ENCODE assay signal across 3 cellular contexts in the genomic region with DNA sequence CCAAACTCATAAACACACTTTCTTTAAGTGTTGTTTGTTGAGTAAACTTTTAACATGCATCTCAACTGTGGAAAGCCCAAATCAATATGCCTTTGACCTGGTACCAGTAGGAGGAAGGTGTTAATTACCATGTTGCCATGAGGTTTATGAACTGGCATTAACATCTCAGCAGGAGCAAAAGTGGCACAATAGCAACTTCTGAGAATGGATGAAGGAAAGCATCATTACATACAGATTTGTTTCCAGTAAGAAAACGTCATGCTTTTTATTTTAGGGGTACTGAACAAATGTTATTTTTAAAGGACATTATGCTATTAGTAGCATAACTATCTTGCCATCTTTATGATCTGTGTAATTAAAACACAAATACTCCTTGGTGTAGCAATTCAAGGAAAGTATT.
TF ChIP-seq lines count a peak whose summit lies in the region.

No MANE protein-coding gene starts in this region.

TF ChIP-seq in A549, 52 proteins besides CTCF, POLR2A, EP300 and RAD21 (continued from another document):
- no peak for TF ChIP-seq FOSB (CRISPR knock-in tag; IDR thresholded peaks at IDR 0.05)
- TF ChIP-seq CEBPB (IDR thresholded peaks at IDR 0.05): no peak
- TF ChIP-seq, protein P1, sequence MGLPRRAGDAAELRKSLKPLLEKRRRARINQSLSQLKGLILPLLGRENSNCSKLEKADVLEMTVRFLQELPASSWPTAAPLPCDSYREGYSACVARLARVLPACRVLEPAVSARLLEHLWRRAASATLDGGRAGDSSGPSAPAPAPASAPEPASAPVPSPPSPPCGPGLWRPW (IDR thresholded peaks at IDR 0.05): no peak
- TF ChIP-seq, protein P2, sequence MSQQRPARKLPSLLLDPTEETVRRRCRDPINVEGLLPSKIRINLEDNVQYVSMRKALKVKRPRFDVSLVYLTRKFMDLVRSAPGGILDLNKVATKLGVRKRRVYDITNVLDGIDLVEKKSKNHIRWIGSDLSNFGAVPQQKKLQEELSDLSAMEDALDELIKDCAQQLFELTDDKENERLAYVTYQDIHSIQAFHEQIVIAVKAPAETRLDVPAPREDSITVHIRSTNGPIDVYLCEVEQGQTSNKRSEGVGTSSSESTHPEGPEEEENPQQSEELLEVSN (IDR thresholded peaks at IDR 0.05; ENCODE audit: borderline replicate concordance, low read depth): no peak
- no peak for TF ChIP-seq HDAC2 (IDR thresholded peaks at IDR 0.05)
- no peak for TF ChIP-seq NR3C1 (IDR thresholded peaks at IDR 0.05)
- no peak for TF ChIP-seq MAZ (IDR thresholded peaks at IDR 0.05; ENCODE audit: borderline replicate concordance, low read depth, low read length)
- TF ChIP-seq, protein P3, sequence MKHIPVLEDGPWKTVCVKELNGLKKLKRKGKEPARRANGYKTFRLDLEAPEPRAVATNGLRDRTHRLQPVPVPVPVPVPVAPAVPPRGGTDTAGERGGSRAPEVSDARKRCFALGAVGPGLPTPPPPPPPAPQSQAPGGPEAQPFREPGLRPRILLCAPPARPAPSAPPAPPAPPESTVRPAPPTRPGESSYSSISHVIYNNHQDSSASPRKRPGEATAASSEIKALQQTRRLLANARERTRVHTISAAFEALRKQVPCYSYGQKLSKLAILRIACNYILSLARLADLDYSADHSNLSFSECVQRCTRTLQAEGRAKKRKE (CRISPR knock-in tag; IDR thresholded peaks at IDR 0.05; ENCODE audit: low read depth): no peak
- no peak for TF ChIP-seq EHF (CRISPR knock-in tag; IDR thresholded peaks at IDR 0.05)
- no peak for TF ChIP-seq MAFK (IDR thresholded peaks at IDR 0.05; ENCODE audit: partially characterized antibody)
- no peak for TF ChIP-seq CHD2 (IDR thresholded peaks at IDR 0.05; ENCODE audit: low read length, partially characterized antibody)

TF ChIP-seq in HEK293, 187 proteins besides CTCF, POLR2A, EP300 and RAD21 (continued from another document and continues in another):
- no peak for TF ChIP-seq ZNF426 (tag by site-specific recombination; IDR thresholded peaks at IDR 0.05)
- TF ChIP-seq ZNF24 (tag by site-specific recombination; IDR thresholded peaks at IDR 0.05): 0 out of 2 replicates have a peak, but pooled peaks have one; percentile 31
- TF ChIP-seq ZNF629 (tag by site-specific recombination; IDR thresholded peaks at IDR 0.05): peak; percentile 69
- TF ChIP-seq ZNF10 (tag by site-specific recombination; IDR thresholded peaks at IDR 0.05): no peak
- TF ChIP-seq KLF10 (tag by site-specific recombination; IDR thresholded peaks at IDR 0.05): 0 out of 2 replicates have a peak, but pooled peaks have one; percentile 36
- peak; percentile 32; the same call in 1 of the 2 replicates for TF ChIP-seq ZNF596 (tag by site-specific recombination; IDR thresholded peaks at IDR 0.05)
- TF ChIP-seq, protein P4, sequence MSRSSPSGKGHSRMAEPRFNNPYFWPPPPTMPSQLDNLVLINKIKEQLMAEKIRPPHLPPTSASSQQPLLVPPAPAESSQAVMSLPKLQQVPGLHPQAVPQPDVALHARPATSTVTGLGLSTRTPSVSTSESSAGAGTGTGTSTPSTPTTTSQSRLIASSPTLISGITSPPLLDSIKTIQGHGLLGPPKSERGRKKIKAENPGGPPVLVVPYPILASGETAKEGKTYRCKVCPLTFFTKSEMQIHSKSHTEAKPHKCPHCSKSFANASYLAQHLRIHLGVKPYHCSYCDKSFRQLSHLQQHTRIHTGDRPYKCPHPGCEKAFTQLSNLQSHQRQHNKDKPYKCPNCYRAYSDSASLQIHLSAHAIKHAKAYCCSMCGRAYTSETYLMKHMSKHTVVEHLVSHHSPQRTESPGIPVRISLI (tag by site-specific recombination; IDR thresholded peaks at IDR 0.05): peak; percentile 77; the same call in 1 of the 2 replicates
- TF ChIP-seq PRDM1 (tag by site-specific recombination; IDR thresholded peaks at IDR 0.05): no peak
- TF ChIP-seq, protein P5, sequence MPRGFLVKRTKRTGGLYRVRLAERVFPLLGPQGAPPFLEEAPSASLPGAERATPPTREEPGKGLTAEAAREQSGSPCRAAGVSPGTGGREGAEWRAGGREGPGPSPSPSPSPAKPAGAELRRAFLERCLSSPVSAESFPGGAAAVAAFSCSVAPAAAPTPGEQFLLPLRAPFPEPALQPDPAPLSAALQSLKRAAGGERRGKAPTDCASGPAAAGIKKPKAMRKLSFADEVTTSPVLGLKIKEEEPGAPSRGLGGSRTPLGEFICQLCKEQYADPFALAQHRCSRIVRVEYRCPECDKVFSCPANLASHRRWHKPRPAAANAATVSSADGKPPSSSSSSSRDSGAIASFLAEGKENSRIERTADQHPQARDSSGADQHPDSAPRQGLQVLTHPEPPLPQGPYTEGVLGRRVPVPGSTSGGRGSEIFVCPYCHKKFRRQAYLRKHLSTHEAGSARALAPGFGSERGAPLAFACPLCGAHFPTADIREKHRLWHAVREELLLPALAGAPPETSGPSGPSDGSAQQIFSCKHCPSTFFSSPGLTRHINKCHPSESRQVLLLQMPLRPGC (tag by site-specific recombination; IDR thresholded peaks at IDR 0.05): peak; percentile 45; the same call in 1 of the 2 replicates
- TF ChIP-seq, protein P6, sequence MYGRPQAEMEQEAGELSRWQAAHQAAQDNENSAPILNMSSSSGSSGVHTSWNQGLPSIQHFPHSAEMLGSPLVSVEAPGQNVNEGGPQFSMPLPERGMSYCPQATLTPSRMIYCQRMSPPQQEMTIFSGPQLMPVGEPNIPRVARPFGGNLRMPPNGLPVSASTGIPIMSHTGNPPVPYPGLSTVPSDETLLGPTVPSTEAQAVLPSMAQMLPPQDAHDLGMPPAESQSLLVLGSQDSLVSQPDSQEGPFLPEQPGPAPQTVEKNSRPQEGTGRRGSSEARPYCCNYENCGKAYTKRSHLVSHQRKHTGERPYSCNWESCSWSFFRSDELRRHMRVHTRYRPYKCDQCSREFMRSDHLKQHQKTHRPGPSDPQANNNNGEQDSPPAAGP (tag by site-specific recombination; IDR thresholded peaks at IDR 0.05): no peak
- peak; percentile 98 for TF ChIP-seq SP7 (tag by site-specific recombination; IDR thresholded peaks at IDR 0.05)
- TF ChIP-seq, protein P7, sequence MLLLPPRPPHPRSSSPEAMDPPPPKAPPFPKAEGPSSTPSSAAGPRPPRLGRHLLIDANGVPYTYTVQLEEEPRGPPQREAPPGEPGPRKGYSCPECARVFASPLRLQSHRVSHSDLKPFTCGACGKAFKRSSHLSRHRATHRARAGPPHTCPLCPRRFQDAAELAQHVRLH (tag by site-specific recombination; IDR thresholded peaks at IDR 0.05): peak; percentile 49; the same call in 1 of the 2 replicates
- no peak for TF ChIP-seq ZNF560 (tag by site-specific recombination; IDR thresholded peaks at IDR 0.05; ENCODE audit: borderline replicate concordance)
- no peak for TF ChIP-seq RBAK (tag by site-specific recombination; IDR thresholded peaks at IDR 0.05)
- no peak for TF ChIP-seq ZNF701 (tag by site-specific recombination; IDR thresholded peaks at IDR 0.05)
- TF ChIP-seq TRIM28 (IDR thresholded peaks at IDR 0.05; ENCODE audit: borderline replicate concordance, low read length): no peak
- no peak for TF ChIP-seq ZNF670 (tag by site-specific recombination; IDR thresholded peaks at IDR 0.05; ENCODE audit: low read depth)
- no peak for TF ChIP-seq ZNF561 (tag by site-specific recombination; IDR thresholded peaks at IDR 0.05; ENCODE audit: borderline replicate concordance)
- TF ChIP-seq IKZF3 (tag by site-specific recombination; IDR thresholded peaks at IDR 0.05): peak; percentile 91
- TF ChIP-seq, protein P8, sequence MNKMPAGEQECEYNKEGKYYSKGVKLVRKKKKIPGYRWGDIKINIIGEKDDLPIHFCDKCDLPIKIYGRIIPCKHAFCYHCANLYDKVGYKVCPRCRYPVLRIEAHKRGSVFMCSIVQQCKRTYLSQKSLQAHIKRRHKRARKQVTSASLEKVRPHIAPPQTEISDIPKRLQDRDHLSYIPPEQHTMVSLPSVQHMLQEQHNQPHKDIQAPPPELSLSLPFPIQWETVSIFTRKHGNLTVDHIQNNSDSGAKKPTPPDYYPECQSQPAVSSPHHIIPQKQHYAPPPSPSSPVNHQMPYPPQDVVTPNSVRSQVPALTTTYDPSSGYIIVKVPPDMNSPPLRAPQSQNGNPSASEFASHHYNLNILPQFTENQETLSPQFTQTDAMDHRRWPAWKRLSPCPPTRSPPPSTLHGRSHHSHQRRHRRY (tag by site-specific recombination; IDR thresholded peaks at IDR 0.05): no peak
- peak; percentile 97 for TF ChIP-seq OSR2 (tag by site-specific recombination; IDR thresholded peaks at IDR 0.05)
- peak; percentile 76 for TF ChIP-seq GFI1B (tag by site-specific recombination; IDR thresholded peaks at IDR 0.05)
- TF ChIP-seq ZNF843 (tag by site-specific recombination; IDR thresholded peaks at IDR 0.05): peak; percentile 96

TF ChIP-seq in H1, 55 proteins besides CTCF, POLR2A, EP300 and RAD21:
- TF ChIP-seq, protein P9, sequence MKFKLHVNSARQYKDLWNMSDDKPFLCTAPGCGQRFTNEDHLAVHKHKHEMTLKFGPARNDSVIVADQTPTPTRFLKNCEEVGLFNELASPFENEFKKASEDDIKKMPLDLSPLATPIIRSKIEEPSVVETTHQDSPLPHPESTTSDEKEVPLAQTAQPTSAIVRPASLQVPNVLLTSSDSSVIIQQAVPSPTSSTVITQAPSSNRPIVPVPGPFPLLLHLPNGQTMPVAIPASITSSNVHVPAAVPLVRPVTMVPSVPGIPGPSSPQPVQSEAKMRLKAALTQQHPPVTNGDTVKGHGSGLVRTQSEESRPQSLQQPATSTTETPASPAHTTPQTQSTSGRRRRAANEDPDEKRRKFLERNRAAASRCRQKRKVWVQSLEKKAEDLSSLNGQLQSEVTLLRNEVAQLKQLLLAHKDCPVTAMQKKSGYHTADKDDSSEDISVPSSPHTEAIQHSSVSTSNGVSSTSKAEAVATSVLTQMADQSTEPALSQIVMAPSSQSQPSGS (IDR thresholded peaks at IDR 0.05; ENCODE audit: low read length): no peak
